ENCODE assay signal across 7 cellular contexts in the genomic region with DNA sequence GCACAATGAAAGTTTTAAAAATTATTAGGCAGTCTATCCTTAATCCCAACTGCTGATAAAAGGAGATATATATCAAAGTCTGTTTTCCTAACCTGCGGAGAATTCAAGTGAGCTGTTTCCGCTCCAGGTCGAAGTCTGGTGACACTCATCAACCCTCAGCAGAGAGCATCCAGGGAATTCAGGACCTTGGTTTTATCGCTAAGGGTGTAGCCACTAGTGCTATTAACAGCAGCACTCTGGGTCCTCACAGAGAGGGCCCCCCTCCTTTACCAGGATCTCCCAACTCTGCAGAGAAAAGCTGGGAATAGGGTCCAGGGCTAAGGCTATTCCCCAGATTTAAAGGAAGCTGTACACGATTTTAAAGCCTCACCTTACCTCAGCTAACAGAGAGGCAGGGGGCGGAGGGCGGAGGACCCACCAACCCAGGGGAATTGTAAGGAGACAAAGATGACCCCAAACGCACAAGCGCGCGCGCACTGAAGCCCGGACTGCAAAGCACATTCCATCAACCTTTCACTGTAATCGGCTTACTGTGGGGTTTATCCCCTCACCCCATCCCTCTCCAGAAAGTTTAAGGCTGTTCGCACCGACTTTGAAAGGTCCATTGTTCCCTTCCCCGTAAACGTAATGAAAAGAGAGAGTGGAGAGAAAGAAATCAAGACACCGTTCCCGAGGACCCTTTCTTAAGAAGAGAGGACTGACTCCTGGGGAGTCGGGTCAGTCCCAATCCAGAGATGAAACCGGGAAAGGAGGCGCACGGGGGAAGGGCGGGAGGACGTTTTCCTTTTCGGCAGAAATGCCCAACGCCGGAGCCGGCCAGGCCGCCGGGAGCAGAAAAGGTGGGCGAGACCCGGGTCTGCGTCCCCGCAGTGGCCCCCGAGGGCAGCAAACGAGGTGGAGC. TPM values are rescaled to one million over a fixed set of nuclear protein-coding genes. Genes with fewer than 3 reads are reported as not detected.
DNase-seq lines count a peak whose midpoint lies in the region; ATAC-seq and TF ChIP-seq lines count a peak whose summit lies in the region.

No MANE protein-coding gene starts in this region.

- H3K4me3 ChIP-seq in H7 (ENCODE audit: insufficient read depth, low read depth, low read length) (peak overlapping the region; percentile 62), SK-N-SH (ENCODE audit: low read depth in 2 of 2, low read length in 1 of 2) (peak overlapping the region; percentile 66 to 84), ectodermal cell (ENCODE audit: insufficient read depth, low read depth, low read length) (peak overlapping the region; percentile 91), mucosa of descending colon (peak overlapping the region; percentile 69), aorta (ENCODE audit: low read length in 2 of 2) (peak overlapping the region; percentile 77 to 81)

- CTCF ChIA-PET in SK-N-SH (lab: Yijun Ruan, JAX), result interaction anchor here (1.1 to 1.4 kb wide), 2 partner anchors 83 to 271 kb away, joined by 3 read pairs; no protein-coding TSS in a partner anchor

- no peaks in the 10 kb centered on the region for H4K20me1 ChIP-seq in SK-N-SH (ENCODE audit: insufficient read depth)

- peak overlapping the region; percentile 22 to 81; a peak in 2 of 4 replicates for H3K27ac ChIP-seq in SK-N-SH (ENCODE audit: low read depth in 2 of 2, low read length in 1 of 2)
- H3K27ac ChIP-seq in ectodermal cell (ENCODE audit: insufficient read depth, low read depth, low read length, poor library complexity, severe bottlenecking), result peak overlapping the region; percentile 93
- H3K27ac ChIP-seq in aorta (ENCODE audit: low read depth in 1 of 2, low read length in 2 of 2), result peak overlapping the region; percentile 68 to 89

- H3K79me2 ChIP-seq in SK-N-SH (ENCODE audit: insufficient read depth), result peaks cover 41% of the 10 kb centered on the region

- no peaks in the 10 kb centered on the region for H3K9me2 ChIP-seq in SK-N-SH

- ATAC-seq in mucosa of descending colon, result peak; percentile 14
- peak; percentile 12 for ATAC-seq in aorta (ENCODE audit: low FRiP score)
- ATAC-seq in HG02588 (IDR thresholded peaks at IDR 0.05; ENCODE audit: unreplicated experiment), result no peak

- peak; percentile 18 for DNase-seq in H7
- DNase-seq in SK-N-SH, result no peak
- peak; percentile 51 to 61 (median 52) for DNase-seq in mucosa of descending colon
- peak; percentile 48 to 79 for DNase-seq in aorta
- no peak for DNase-seq in NCI-H226

- intact Hi-C loops in mucosa of descending colon (cut with DNase I, micrococcal nuclease), result loop anchor here in 1 of 2 donors (5.0 to 10.0 kb wide), 2 partner anchors 40 to 163 kb away; no protein-coding TSS in a partner anchor
- intact Hi-C loops in aorta (cut with DNase I), result loop anchor here (10.0 kb wide), 3 partner anchors 63 to 587 kb away; no protein-coding TSS in a partner anchor

- POLR2A ChIA-PET in SK-N-SH (lab: Yijun Ruan, JAX), result no interaction called here

- H3K36me3 ChIP-seq in H7 (replicated peaks; ENCODE audit: control insufficient read depth, insufficient read depth, low read length), result no peaks in the 10 kb centered on the region
- H3K36me3 ChIP-seq in SK-N-SH (replicated peaks in 1 of 2; ENCODE audit: control insufficient read depth in 1 of 2, insufficient read depth in 2 of 2, low read length in 1 of 2), result no peaks in the 10 kb centered on the region
- H3K36me3 ChIP-seq in ectodermal cell (ENCODE audit: control insufficient read depth, insufficient read depth, low read length), result no peaks in the 10 kb centered on the region
- H3K36me3 ChIP-seq in mucosa of descending colon (ENCODE audit: low read depth), result no peaks in the 10 kb centered on the region
- no peaks in the 10 kb centered on the region for H3K36me3 ChIP-seq in aorta (ENCODE audit: control insufficient read depth in 1 of 2, insufficient read depth in 2 of 2, low read length in 1 of 2)

- H3K4me1 ChIP-seq in SK-N-SH (ENCODE audit: control insufficient read depth in 1 of 2, insufficient read depth in 2 of 2, low read depth in 1 of 2, low read length in 1 of 2) (peaks cover 8 to 25% of the 10 kb centered on the region in 2 experiments), ectodermal cell (ENCODE audit: control insufficient read depth, insufficient read depth, low read length) (peaks cover 10% of the 10 kb centered on the region), mucosa of descending colon (ENCODE audit: low read depth) (peaks cover 39% of the 10 kb centered on the region), aorta (ENCODE audit: control insufficient read depth in 1 of 2, insufficient read depth in 2 of 2, low read length in 2 of 2) (peaks cover 0 to 2% of the 10 kb centered on the region in 2 donors)

- WGBS in SK-N-SH (ENCODE audit: low lambda C conversion rate), result 6% methylated on average over 38 of the region's 38 CpGs
- WGBS in ectodermal cell, 2 experiments, result 1% methylated on average over 38 of the region's 38 CpGs
- 6 to 7% methylated on average over 35 to 38 of the region's 38 CpGs for WGBS in aorta, 2 donors

- TF ChIP-seq RAD21 in SK-N-SH (IDR thresholded peaks at IDR 0.05; ENCODE audit: low read length), result no peak

- H3K4me2 ChIP-seq in SK-N-SH, result peak overlapping the region; percentile 81

- TF ChIP-seq CTCF in SK-N-SH (IDR thresholded peaks at IDR 0.05), result no peak
- no peak for TF ChIP-seq CTCF in mucosa of descending colon (IDR thresholded peaks at IDR 0.05)

- H3K9ac ChIP-seq in SK-N-SH, result peak overlapping the region; percentile 81

- H3F3A ChIP-seq in SK-N-SH (replicated peaks; ENCODE audit: insufficient read depth), result peaks cover 17% of the 10 kb centered on the region

- H3K9me3 ChIP-seq in SK-N-SH (no peaks in the 10 kb centered on the region), ectodermal cell (ENCODE audit: control insufficient read depth, low read length) (no peaks in the 10 kb centered on the region), mucosa of descending colon (no peaks in the 10 kb centered on the region), aorta (ENCODE audit: control insufficient read depth, low read length) (no peaks in the 10 kb centered on the region)

- no peak overlapping the region for H2AFZ ChIP-seq in SK-N-SH (ENCODE audit: low read depth)

- no peak for TF ChIP-seq EP300 in SK-N-SH (IDR thresholded peaks at IDR 0.05; ENCODE audit: borderline replicate concordance in 1 of 2, low read depth in 1 of 2, low read length in 1 of 2)

- H3K27me3 ChIP-seq in H7 (ENCODE audit: control insufficient read depth, insufficient read depth, low read length) (no peaks in the 10 kb centered on the region; the same call in 1 of the 2 replicates), SK-N-SH (ENCODE audit: insufficient read depth) (no peaks in the 10 kb centered on the region; the same call in 1 of the 2 replicates), ectodermal cell (ENCODE audit: control insufficient read depth, insufficient read depth, low read length, poor library complexity, severe bottlenecking) (peaks cover 9% of the 10 kb centered on the region), aorta (ENCODE audit: control insufficient read depth in 1 of 2, insufficient read depth in 2 of 2, low read length in 1 of 2) (no peaks in the 10 kb centered on the region)

TF ChIP-seq in SK-N-SH, 30 proteins besides CTCF, POLR2A, EP300 and RAD21 (continues in another document):
- TF ChIP-seq RFX5 (IDR thresholded peaks at IDR 0.05; ENCODE audit: low read length), result no peak
- TF ChIP-seq RXRA (IDR thresholded peaks at IDR 0.05; ENCODE audit: borderline replicate concordance, low read depth), result no peak
- TF ChIP-seq SIN3A (IDR thresholded peaks at IDR 0.05; ENCODE audit: borderline replicate concordance, low read depth, low read length), result no peak
- no peak for TF ChIP-seq REST (IDR thresholded peaks at IDR 0.05; ENCODE audit: low read depth, low read length)

RNA-seq across cellular contexts. Expression of gene CEMIP2, which starts 0.6 kb away (rescaled TPM):
- total RNA-seq in H7 (2014; rRNA removed; shearing (Covaris generic)), result 21.8 and 27.2 TPM in 2 replicates
- 39.8 and 46.0 TPM in 2 replicates for polyA plus RNA-seq in SK-N-SH (2012; rRNA removed)
- 28.2 and 31.0 TPM in 2 replicates for polyA plus RNA-seq in SK-N-SH (2012; cell fraction: cytosol; rRNA removed)
- polyA plus RNA-seq in SK-N-SH (2012; cell fraction: nucleus; rRNA removed), result 48.4 and 56.5 TPM in 2 replicates
- 175 TPM for polyA plus RNA-seq in ectodermal cell (2013, experiment 1 of 4)
- polyA plus RNA-seq in ectodermal cell (2013, experiment 2 of 4), result 268 TPM
- polyA plus RNA-seq in ectodermal cell (2013, experiment 3 of 4), result 178 TPM
- 214 TPM for polyA plus RNA-seq in ectodermal cell (2013, experiment 4 of 4)
- total RNA-seq in mucosa of descending colon, result 100 to 1,000 TPM in 1 of 3 donors, 10 to 100 TPM in 2; 63.6 to 124 (median 99.3) TPM
- 100 to 1,000 TPM; 101 to 122 TPM for total RNA-seq in aorta
- 1 to 10 TPM; 5.4 to 8.4 TPM for polyA plus RNA-seq in aorta

Comparison
In these comparisons a context has a peak if more than half of its experiments do, and no peak if none do; other contexts are left out.
1. DNase-seq: peak in H7 (single experiment), mucosa of descending colon (3 of 3) and aorta (2 of 2); none in SK-N-SH (single experiment) and NCI-H226 (single experiment).
2. Peak in every context shown above with its lines, with median percentiles within 50 percentile points of each other: H3K4me3 ChIP-seq and H3K27ac ChIP-seq.